ENCODE assay signal across 27 cellular contexts in genomic region chr9:96423322-96423984, GRCh38. TPM values are rescaled to one million over a fixed set of nuclear protein-coding genes. Genes with fewer than 3 reads are reported as not detected.
DNase-seq lines count a peak whose midpoint lies in the region; ATAC-seq, FAIRE-seq and TF ChIP-seq lines count a peak whose summit lies in the region.
"Had no signal": no experiment of that assay in that cellular context is flagged by ENCODE, and none has a peak within 500 bp of the region (broad histone marks: within the 10 kb centered on the region; RNA-seq: fewer than 3 reads in every experiment).

No MANE protein-coding gene starts in this region.

- H3K9me3 Mint-ChIP-seq in stimulated activated naive B cell treated with anti-CD40 and anti-IgM and Interleukin-4, amounts not matched to agents 10 μg/mL and 1 μg/mL and 100 μg/mL, for 72 hours = no peaks in the 10 kb centered on the region
- H3K9me3 Mint-ChIP-seq: brain; CD4-positive, alpha-beta memory T cell; IgD-negative memory B cell had no signal

- no peak for DNase-seq in cardiac muscle cell (ENCODE audit: low read depth in 1 of 2, low spot score in 1 of 2)
- no peak for DNase-seq in right atrium auricular region (ENCODE audit: low spot score)
- no peak for DNase-seq in ascending aorta (ENCODE audit: low spot score in 2 of 2)
- peak; percentile 58 for DNase-seq in islet precursor cell
- no peak for DNase-seq in stimulated activated naive B cell treated with anti-CD40 and anti-IgM and Interleukin-4, amounts not matched to agents 10 μg/mL and 1 μg/mL and 100 μg/mL, for 72 hours
- DNase-seq in D721Med (ENCODE audit: insufficient read length, low spot score) = no peak
- DNase-seq in testis = no peak
- DNase-seq: activated CD4-positive, alpha-beta T cell treated with anti-CD3 and anti-CD28 coated beads for 1 hour; activated CD8-positive, alpha-beta T cell treated with anti-CD3 and anti-CD28 coated beads, Interleukin-2, amount 10 ng/mL, durations not matched to agents 7 days and 5 days; activated effector memory CD4-positive, alpha-beta T cell treated with Interleukin-2 at 50 U/mL for 16 hours; activated T-cell treated with anti-CD3 and anti-CD28 coated beads for 4 hours; AML-193; CD4-positive, alpha-beta memory T cell; effector CD8-positive, alpha-beta T cell; gastrocnemius medialis; HCEC 1CT; hippocampal formation; lower lobe of right lung; NCI-H1105 treated with DMSO at 0.1 percent for 48 hours; NCI-H510A treated with DMSO at 0.1 percent for 48 hours; upper lobe of left lung had no signal

- no peak for ATAC-seq in stimulated activated naive B cell treated with anti-CD40 and anti-IgM and Interleukin-4, amounts not matched to agents 10 μg/mL and 1 μg/mL and 100 μg/mL, for 72 hours (replicated peaks)
- ATAC-seq in GM21526 (IDR thresholded peaks at IDR 0.05; ENCODE audit: low FRiP score, unreplicated experiment) = no peak
- ATAC-seq: activated CD8-positive, alpha-beta T cell treated with anti-CD3 and anti-CD28 coated beads, Interleukin-2, amount 10 ng/mL, durations not matched to agents 7 days and 5 days; esophagus mucosa; gastrocnemius medialis; lower lobe of right lung had no signal

- intact Hi-C loops in ascending aorta (cut with DNase I) = no loop called here
- intact Hi-C loops in testis (cut with DNase I; ENCODE audit: low total_unique reads) = no loop called here

- WGBS in testis, 2 donors = 75 to 88% methylated on average over 8 of the region's 8 CpGs

- no peak for TF ChIP-seq POLR2A in testis (IDR thresholded peaks at IDR 0.05)

- H3K36me3 Mint-ChIP-seq in stimulated activated naive B cell treated with anti-CD40 and anti-IgM and Interleukin-4, amounts not matched to agents 10 μg/mL and 1 μg/mL and 100 μg/mL, for 72 hours = no peaks in the 10 kb centered on the region
- H3K36me3 Mint-ChIP-seq: brain; CD4-positive, alpha-beta memory T cell; IgD-negative memory B cell had no signal

- no peak overlapping the region for H3K4me3 Mint-ChIP-seq in stimulated activated naive B cell treated with anti-CD40 and anti-IgM and Interleukin-4, amounts not matched to agents 10 μg/mL and 1 μg/mL and 100 μg/mL, for 72 hours
- H3K4me3 Mint-ChIP-seq: activated CD8-positive, alpha-beta T cell treated with anti-CD3 and anti-CD28 coated beads, Interleukin-2, amount 10 ng/mL, durations not matched to agents 7 days and 5 days; CD4-positive, alpha-beta memory T cell; IgD-negative memory B cell had no signal

- H3K9me3 ChIP-seq in cardiac muscle cell (ENCODE audit: low read depth) = no peaks in the 10 kb centered on the region
- H3K9me3 ChIP-seq in right atrium auricular region = no peaks in the 10 kb centered on the region
- no peaks in the 10 kb centered on the region for H3K9me3 ChIP-seq in ascending aorta
- no peaks in the 10 kb centered on the region for H3K9me3 ChIP-seq in testis
- H3K9me3 ChIP-seq: gastrocnemius medialis, lower lobe of right lung, upper lobe of left lung had no signal

- peak overlapping the region; percentile 9 for H3K27ac Mint-ChIP-seq in stimulated activated naive B cell treated with anti-CD40 and anti-IgM and Interleukin-4, amounts not matched to agents 10 μg/mL and 1 μg/mL and 100 μg/mL, for 72 hours
- H3K27ac Mint-ChIP-seq: activated CD8-positive, alpha-beta T cell treated with anti-CD3 and anti-CD28 coated beads, Interleukin-2, amount 10 ng/mL, durations not matched to agents 7 days and 5 days; brain; IgD-negative memory B cell had no signal

- H3K27me3 Mint-ChIP-seq in stimulated activated naive B cell treated with anti-CD40 and anti-IgM and Interleukin-4, amounts not matched to agents 10 μg/mL and 1 μg/mL and 100 μg/mL, for 72 hours = no peaks in the 10 kb centered on the region
- H3K27me3 Mint-ChIP-seq: CD4-positive, alpha-beta memory T cell; IgD-negative memory B cell had no signal

- H3K4me3 ChIP-seq in cardiac muscle cell = no peak overlapping the region
- H3K4me3 ChIP-seq in right atrium auricular region = no peak overlapping the region
- H3K4me3 ChIP-seq in ascending aorta = no peak overlapping the region
- no peak overlapping the region for H3K4me3 ChIP-seq in testis
- H3K4me3 ChIP-seq: gastrocnemius medialis, lower lobe of right lung, upper lobe of left lung had no signal

- H3K4me1 Mint-ChIP-seq in stimulated activated naive B cell treated with anti-CD40 and anti-IgM and Interleukin-4, amounts not matched to agents 10 μg/mL and 1 μg/mL and 100 μg/mL, for 72 hours = peaks cover 9 to 24% of the 10 kb centered on the region in 2 donors

- H3K27me3 ChIP-seq in cardiac muscle cell = no peaks in the 10 kb centered on the region
- H3K27me3 ChIP-seq in right atrium auricular region = no peaks in the 10 kb centered on the region
- no peaks in the 10 kb centered on the region for H3K27me3 ChIP-seq in ascending aorta
- no peaks in the 10 kb centered on the region for H3K27me3 ChIP-seq in testis
- H3K27me3 ChIP-seq: gastrocnemius medialis, upper lobe of left lung had no signal

- H3K36me3 ChIP-seq in cardiac muscle cell (no peaks in the 10 kb centered on the region), right atrium auricular region (no peaks in the 10 kb centered on the region), ascending aorta (no peaks in the 10 kb centered on the region), testis (ENCODE audit: low read depth, missing control alignments) (no peaks in the 10 kb centered on the region)
- H3K36me3 ChIP-seq: gastrocnemius medialis, lower lobe of right lung, upper lobe of left lung had no signal

- TF ChIP-seq CTCF in cardiac muscle cell (IDR thresholded peaks at IDR 0.05; ENCODE audit: low read depth, low read length) = no peak
- no peak for TF ChIP-seq CTCF in right atrium auricular region (IDR thresholded peaks at IDR 0.05)
- TF ChIP-seq CTCF in ascending aorta (IDR thresholded peaks at IDR 0.05) = no peak
- no peak for TF ChIP-seq CTCF in D721Med (IDR thresholded peaks at IDR 0.05; ENCODE audit: insufficient read depth, missing control alignments)
- no peak for TF ChIP-seq CTCF in testis (IDR thresholded peaks at IDR 0.05)

- FAIRE-seq in D721Med (lab: Jason Lieb, UNC) = no peak
- FAIRE-seq: A204.1, islet of Langerhans had no signal

- H3K4me1 ChIP-seq in cardiac muscle cell (ENCODE audit: low read depth) (peaks cover 18% of the 10 kb centered on the region), right atrium auricular region (peaks cover 0 to 23% of the 10 kb centered on the region in 2 donors), ascending aorta (peaks cover 6 to 17% of the 10 kb centered on the region in 2 donors), testis (peaks cover 15% of the 10 kb centered on the region)

- H3K27ac ChIP-seq in cardiac muscle cell = peak overlapping the region; percentile 1
- H3K27ac ChIP-seq in right atrium auricular region = peak overlapping the region in 1 of 2 donors; percentile 4
- peak overlapping the region; percentile 32 to 54 for H3K27ac ChIP-seq in ascending aorta
- H3K27ac ChIP-seq in testis = no peak overlapping the region
- H3K27ac ChIP-seq: gastrocnemius medialis, lower lobe of right lung, upper lobe of left lung had no signal

RNA-seq across cellular contexts. Expression of gene ZNF367, which starts 5.3 kb away (rescaled TPM):
- total RNA-seq in cardiac muscle cell (2.5 and 3.0 TPM in 2 replicates), right atrium auricular region (1 to 10 TPM in 1 of 2 donors, under 1 TPM in 1; 0.75 to 1.2 TPM), ascending aorta (3.9 TPM), testis (10 to 100 TPM in 1 of 2 donors, 1 to 10 TPM in 1; 6.9 to 10.6 TPM)
- polyA plus RNA-seq in cardiac muscle cell (0.89 and 3.0 TPM in 2 replicates), testis (ENCODE audit: insufficient read depth, low read depth, low replicate concordance) (11.3 TPM)

RNA-seq across cellular contexts. Expression of gene HABP4, which starts 26.5 kb away (rescaled TPM):
- 32.8 and 41.0 TPM in 2 replicates for total RNA-seq in cardiac muscle cell
- 69.6 and 71.2 TPM in 2 replicates for polyA plus RNA-seq in cardiac muscle cell
- total RNA-seq in right atrium auricular region = 10 to 100 TPM; 16.5 to 20.5 TPM
- total RNA-seq in ascending aorta = 26.9 TPM
- total RNA-seq in testis = 10 to 100 TPM; 30.6 to 67.2 TPM
- polyA plus RNA-seq in testis (ENCODE audit: insufficient read depth, low read depth, low replicate concordance) = 46.9 TPM

RNA-seq across cellular contexts. Expression of gene SLC35D2, which starts 39.9 kb away (rescaled TPM):
- total RNA-seq in cardiac muscle cell (22.1 and 25.7 TPM in 2 replicates), right atrium auricular region (10 to 100 TPM in 1 of 2 donors, 1 to 10 TPM in 1; 9.7 to 14.5 TPM), ascending aorta (11.9 TPM), testis (10 to 100 TPM; 26.5 to 34.2 TPM)
- polyA plus RNA-seq in cardiac muscle cell (24.5 and 43.3 TPM in 2 replicates), testis (ENCODE audit: insufficient read depth, low read depth, low replicate concordance) (18.4 TPM)

Comparison
In these comparisons a context has a peak if more than half of its experiments do, and no peak if none do; other contexts are left out.
1. H3K27ac ChIP-seq: peak in cardiac muscle cell (single experiment) and ascending aorta (2 of 2); none in testis (0 of 2).